In the genomic region with DNA sequence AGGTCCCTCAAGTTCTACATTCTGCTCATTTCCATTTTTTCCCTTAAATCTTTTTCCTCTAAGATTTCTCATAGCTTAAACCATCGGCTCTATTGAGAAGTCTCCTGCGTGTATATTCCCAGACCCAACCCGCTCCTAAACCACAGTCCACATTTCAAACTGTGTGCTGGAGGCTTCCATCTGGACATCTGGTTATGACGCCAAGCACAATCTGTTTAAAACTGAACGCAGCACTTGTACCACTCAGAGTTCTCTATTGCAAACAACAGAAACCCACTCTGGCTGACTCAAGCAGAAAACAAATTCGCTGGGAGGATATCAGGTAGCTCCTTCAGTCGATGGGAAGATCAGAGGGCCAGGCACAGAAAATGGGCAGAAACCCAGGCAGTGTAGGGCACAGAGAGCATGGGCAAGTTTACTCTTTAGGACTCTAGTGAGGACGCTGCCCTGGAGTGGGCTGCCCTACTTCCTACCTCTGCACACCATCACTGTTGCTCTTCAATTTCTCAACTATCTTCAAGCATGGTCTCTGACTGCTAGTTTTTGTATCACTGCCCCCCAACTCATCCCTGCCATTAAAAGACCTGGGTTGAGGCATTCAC, we compare ENCODE assay signal across 1 cellular context.
TF ChIP-seq lines count a peak whose summit lies in the region.

No MANE protein-coding gene starts in this region.

TF ChIP-seq in K562, 482 proteins besides CTCF, POLR2A, EP300 and RAD21 (continued from another document):
- TF ChIP-seq ZNF280B (CRISPR knock-in tag; IDR thresholded peaks at IDR 0.05) (no peak), SIN3A (IDR thresholded peaks at IDR 0.05; ENCODE audit: borderline replicate concordance in 2 of 2, control insufficient read depth in 1 of 2, low read depth in 2 of 2, low read length in 2 of 2) (no peak), WHSC1 (IDR thresholded peaks at IDR 0.05; ENCODE audit: low read length) (no peak)
TF ChIP-seq in K562: peak in this region for 0.
